In the genomic region with DNA sequence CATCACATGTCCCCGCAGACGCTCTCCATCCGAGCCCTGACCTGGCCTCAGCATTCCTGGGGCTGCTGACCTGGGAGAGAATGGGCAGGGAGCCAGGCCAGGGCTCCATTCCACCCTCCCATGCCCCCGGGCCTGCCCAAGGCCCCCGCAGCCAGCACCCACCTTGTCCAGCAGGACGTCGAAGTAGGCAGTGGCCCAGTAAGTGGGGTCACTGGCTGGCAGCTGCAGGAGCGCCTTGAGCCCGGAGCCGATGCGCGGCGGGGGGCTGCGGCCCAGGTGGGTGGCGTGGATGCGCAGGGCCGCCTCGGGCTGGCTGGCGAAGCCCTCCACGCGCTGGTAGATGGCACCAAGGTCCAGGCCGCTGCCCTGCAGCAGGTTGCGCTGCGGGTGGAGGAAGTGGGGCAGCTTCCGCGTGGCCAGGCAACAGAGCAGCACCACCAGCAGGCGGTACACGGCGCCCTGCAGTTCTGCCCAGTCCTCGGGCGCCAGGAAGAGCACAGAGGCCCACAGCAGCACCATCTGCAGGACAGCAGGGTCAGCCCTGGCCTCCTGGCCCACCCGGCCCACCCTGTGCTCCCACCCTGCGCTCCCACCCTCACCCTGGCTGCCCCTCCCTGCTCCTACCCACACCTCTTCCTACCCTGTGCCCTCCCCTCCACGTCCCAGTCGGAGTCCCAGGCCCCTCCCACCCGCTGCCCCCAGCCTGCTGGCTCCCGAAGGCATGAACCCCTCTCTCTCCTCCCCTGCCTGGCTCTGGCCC, we compare ENCODE assay signal across 20 cellular contexts. TPM values are rescaled to one million over a fixed set of nuclear protein-coding genes. Genes with fewer than 3 reads are reported as not detected.
DNase-seq lines count a peak whose midpoint lies in the region; ATAC-seq and TF ChIP-seq lines count a peak whose summit lies in the region.
"Had no signal": no experiment of that assay in that cellular context is flagged by ENCODE, and none has a peak within 500 bp of the region (broad histone marks: within the 10 kb centered on the region; RNA-seq: fewer than 3 reads in every experiment).

No MANE protein-coding gene starts in this region.

- no peaks in the 10 kb centered on the region for H3K27me3 Mint-ChIP-seq in endodermal cell (ENCODE audit: insufficient read depth)
- H3K27me3 Mint-ChIP-seq: CD4-positive, alpha-beta memory T cell had no signal

- H3K27me3 ChIP-seq in H7 (ENCODE audit: control insufficient read depth, insufficient read depth, low read length) = no peaks in the 10 kb centered on the region
- H3K27me3 ChIP-seq in endodermal cell (ENCODE audit: control insufficient read depth, insufficient read depth, low read length, poor library complexity, severe bottlenecking) = no peaks in the 10 kb centered on the region
- H3K27me3 ChIP-seq in psoas muscle (ENCODE audit: insufficient read depth in 3 of 3, low read length in 2 of 3) = no peaks in the 10 kb centered on the region
- no peaks in the 10 kb centered on the region for H3K27me3 ChIP-seq in sigmoid colon

- H3K36me3 Mint-ChIP-seq in endodermal cell (ENCODE audit: low read depth) = no peaks in the 10 kb centered on the region
- H3K36me3 Mint-ChIP-seq: CD4-positive, alpha-beta memory T cell had no signal

- ATAC-seq in left lobe of liver (peak; percentile 33), psoas muscle (no peak), GM19463 (IDR thresholded peaks at IDR 0.05; ENCODE audit: unreplicated experiment) (no peak)

- H3K9me3 ChIP-seq in endodermal cell (ENCODE audit: control insufficient read depth, low read length) = no peaks in the 10 kb centered on the region
- no peaks in the 10 kb centered on the region for H3K9me3 ChIP-seq in psoas muscle
- no peaks in the 10 kb centered on the region for H3K9me3 ChIP-seq in sigmoid colon
- H3K9me3 ChIP-seq: SK-N-SH had no signal

- TF ChIP-seq EP300 in sigmoid colon (IDR thresholded peaks at IDR 0.05) = no peak

- no peaks in the 10 kb centered on the region for H3K9me3 Mint-ChIP-seq in endodermal cell

- WGBS in endodermal cell (ENCODE audit: insufficient coverage in 1 of 2, insufficient read length in 1 of 2), 2 experiments = 92 to 93% methylated on average over 21 to 36 of the region's 37 CpGs
- 91 to 92% (median 91%) methylated on average over 31 to 37 of the region's 37 CpGs for WGBS in psoas muscle, 3 donors
- WGBS in sigmoid colon, 2 donors = 92 to 95% methylated on average over 37 of the region's 37 CpGs

- H3K4me1 ChIP-seq in endodermal cell (ENCODE audit: control insufficient read depth, insufficient read depth, low read length) = peaks cover 4% of the 10 kb centered on the region
- H3K4me1 ChIP-seq in psoas muscle = no peaks in the 10 kb centered on the region
- no peaks in the 10 kb centered on the region for H3K4me1 ChIP-seq in sigmoid colon

- no peak overlapping the region for H3K27ac Mint-ChIP-seq in endodermal cell
- H3K27ac Mint-ChIP-seq: CD4-positive, alpha-beta memory T cell had no signal

- H3K36me3 ChIP-seq in H7 (replicated peaks; ENCODE audit: control insufficient read depth, insufficient read depth, low read length) (no peaks in the 10 kb centered on the region), endodermal cell (ENCODE audit: control insufficient read depth, insufficient read depth, low read length) (no peaks in the 10 kb centered on the region), psoas muscle (ENCODE audit: insufficient read depth in 1 of 2, low read depth in 1 of 2) (no peaks in the 10 kb centered on the region), sigmoid colon (no peaks in the 10 kb centered on the region)

- H3K4me1 Mint-ChIP-seq in endodermal cell = peaks cover 3% of the 10 kb centered on the region
- H3K4me1 Mint-ChIP-seq: CD4-positive, alpha-beta memory T cell had no signal

- H3K4me3 ChIP-seq in H7 (ENCODE audit: insufficient read depth, low read depth, low read length) (no peak overlapping the region), endodermal cell (ENCODE audit: low read length) (no peak overlapping the region), psoas muscle (no peak overlapping the region), sigmoid colon (no peak overlapping the region)

- H3K27ac ChIP-seq in endodermal cell (ENCODE audit: low read depth, low read length) = no peak overlapping the region
- H3K27ac ChIP-seq in psoas muscle = no peak overlapping the region
- H3K27ac ChIP-seq in sigmoid colon = no peak overlapping the region

- H3K9ac ChIP-seq in endodermal cell (ENCODE audit: extremely low read depth, low read length, poor library complexity, severe bottlenecking) = no peak overlapping the region
- H3K9ac ChIP-seq: SK-N-SH had no signal

- peak; percentile 86 for DNase-seq in H7
- DNase-seq in endodermal cell = no peak
- DNase-seq in left lobe of liver (ENCODE audit: low spot score) = peak; percentile 73
- peak; percentile 13 to 39 for DNase-seq in psoas muscle
- no peak for DNase-seq in NCI-H1417 treated with DMSO at 0.1 percent for 48 hours (lab: John Stamatoyannopoulos, UW)
- no peak for DNase-seq in sigmoid colon
- DNase-seq: Calu3; CD4-positive, alpha-beta memory T cell; GF-D8; KBM-7; NCI-H1105; NCI-H1694; NCI-H2081 treated with DMSO at 0.1 percent for 48 hours; NCI-H82; OCI-M1; SHP77 treated with DMSO at 0.1 percent for 48 hours; SK-N-SH had no signal

- TF ChIP-seq CTCF in endodermal cell (conservative IDR thresholded peaks at IDR 0.05) (peak; percentile 29), psoas muscle (IDR thresholded peaks at IDR 0.05) (no peak), sigmoid colon (IDR thresholded peaks at IDR 0.05) (no peak)

- H3K4me3 Mint-ChIP-seq in endodermal cell = no peak overlapping the region
- H3K4me3 Mint-ChIP-seq: CD4-positive, alpha-beta memory T cell had no signal

- TF ChIP-seq POLR2A in sigmoid colon (IDR thresholded peaks at IDR 0.05) = no peak

- intact Hi-C loops in psoas muscle (cut with DNase I) (no loop called here), sigmoid colon (cut with DNase I) (no loop called here)

RNA-seq across cellular contexts. Expression of a gene that starts 7.6 kb away (rescaled TPM):
- total RNA-seq in H7 (2014; rRNA removed; shearing (Covaris generic)) = not detected in 2 replicates
- total RNA-seq in endodermal cell = under 1 TPM in 1 of 2 donors, not detected in 1; 0.31 TPM
- not detected for polyA plus RNA-seq in endodermal cell (2013, experiment 1 of 2)
- not detected for polyA plus RNA-seq in endodermal cell (2013, experiment 2 of 2)
- total RNA-seq in left lobe of liver = 19.3 TPM
- not detected for total RNA-seq in psoas muscle
- polyA plus RNA-seq in psoas muscle = not detected
- not detected for total RNA-seq in sigmoid colon
- polyA plus RNA-seq in sigmoid colon = 10 to 100 TPM in 1 of 3 donors, 1 to 10 TPM in 2; 1.2 to 17.6 (median 1.7) TPM
- total RNA-seq: CD4-positive, alpha-beta memory T cell; H4; NCI-H460 had no signal
- polyA plus RNA-seq: CD4-positive, alpha-beta memory T cell; SK-N-SH had no signal

RNA-seq across cellular contexts. Expression of a gene that starts 17.8 kb away (rescaled TPM):
- total RNA-seq in H7 (2014; rRNA removed; shearing (Covaris generic)) = 0.38 TPM in 1 of 2 replicates, not detected in the other
- total RNA-seq in endodermal cell (not detected), left lobe of liver (0.05 TPM), psoas muscle (not detected), sigmoid colon (not detected)
- not detected for polyA plus RNA-seq in endodermal cell (2013, experiment 1 of 2)
- polyA plus RNA-seq in endodermal cell (2013, experiment 2 of 2) = not detected
- polyA plus RNA-seq in psoas muscle (under 1 TPM in 1 of 3 donors, not detected in 2; 0.01 TPM), sigmoid colon (under 1 TPM in 2 of 3 donors, not detected in 1; under 0.01 to 0.09 TPM)
- total RNA-seq: Calu3; CD4-positive, alpha-beta memory T cell; H4; NCI-H460 had no signal
- polyA plus RNA-seq: CD4-positive, alpha-beta memory T cell; SK-N-SH had no signal

RNA-seq across cellular contexts. Expression of a gene that starts 19.7 kb away (rescaled TPM):
- not detected in 2 replicates for total RNA-seq in H7 (2014; rRNA removed; shearing (Covaris generic))
- total RNA-seq in endodermal cell = under 1 TPM in 1 of 2 donors, not detected in 1; 0.31 TPM
- not detected for polyA plus RNA-seq in endodermal cell (2013, experiment 1 of 2)
- polyA plus RNA-seq in endodermal cell (2013, experiment 2 of 2) = not detected
- 1,805 TPM for total RNA-seq in left lobe of liver
- under 1 TPM in 1 of 4 donors, not detected in 3; 0.30 TPM for total RNA-seq in psoas muscle
- 1 to 10 TPM in 1 of 3 donors, under 1 TPM in 1, not detected in 1; 0.11 to 1.3 TPM for polyA plus RNA-seq in psoas muscle
- not detected for total RNA-seq in sigmoid colon
- 1 to 10 TPM in 2 of 3 donors, under 1 TPM in 1; 0.60 to 2.4 (median 1.6) TPM for polyA plus RNA-seq in sigmoid colon
- total RNA-seq: Calu3; CD4-positive, alpha-beta memory T cell; H4; NCI-H460 had no signal
- polyA plus RNA-seq: CD4-positive, alpha-beta memory T cell; SK-N-SH had no signal

Comparison
In these comparisons a context has a peak if more than half of its experiments do, and no peak if none do; other contexts are left out.
1. DNase-seq: peak in H7 (single experiment), left lobe of liver (single experiment) and psoas muscle (2 of 2); none in endodermal cell (single experiment), NCI-H1417 treated with DMSO at 0.1 percent for 48 hours (single experiment) and sigmoid colon (single experiment).
2. RNA of a gene that starts 7.6 kb away (total RNA-seq): 19.3 TPM in left lobe of liver (single experiment); 0.31 TPM in endodermal cell, not detected in H7, not detected in psoas muscle and not detected in sigmoid colon; every median in the first group is over 10 times any median in the second.
3. RNA of a gene that starts 19.7 kb away (total RNA-seq): 1,805 TPM in left lobe of liver (single experiment); 0.31 TPM in endodermal cell, 0.30 TPM in psoas muscle, not detected in H7 and not detected in sigmoid colon; every median in the first group is over 1,000 times any median in the second.